In genomic region chr13:41313117-41313516, GRCh38 we compare ENCODE assay signal across 8 cellular contexts. TPM values are rescaled to one million over a fixed set of nuclear protein-coding genes. Genes with fewer than 3 reads are reported as not detected.
DNase-seq lines count a peak whose midpoint lies in the region; ATAC-seq and TF ChIP-seq lines count a peak whose summit lies in the region.

No MANE protein-coding gene starts in this region.

- peaks cover 19% of the 10 kb centered on the region; the same call in 1 of the 2 replicates for H4K20me1 ChIP-seq in PC-3 (ENCODE audit: low read length)

- CTCF ChIA-PET in PC-3 (lab: Charles Lee), result interaction anchor here (0.7 kb wide), 1 partner anchor 57 kb away, joined by 3 read pairs; no protein-coding TSS in a partner anchor

- DNase-seq in NCI-H82 (lab: John Stamatoyannopoulos, UW) (peak; percentile 34), NCI-H82 treated with DMSO at 0.1 percent for 48 hours (lab: John Stamatoyannopoulos, UW; ENCODE audit: unreplicated experiment) (no peak), PC-3 (no peak), epithelial cell of esophagus (ENCODE audit: low read depth) (no peak), psoas muscle (no peak), germinal center (ENCODE audit: low spot score) (no peak), pons (ENCODE audit: low spot score) (no peak)

- H3F3A ChIP-seq in PC-3 (ENCODE audit: low read length, unreplicated experiment), result no peaks in the 10 kb centered on the region

- BruUV-seq in PC-3 (replicated peaks; lab: Mats Ljungman, UMichigan), result no TSS peak

- POLR2A ChIA-PET in PC-3 (lab: Charles Lee; ENCODE audit: unreplicated experiment), result no interaction called here

- H2AFZ ChIP-seq in PC-3 (ENCODE audit: low read length), result no peak overlapping the region

- TF ChIP-seq CTCF in PC-3 (conservative IDR thresholded peaks at IDR 0.05; ENCODE audit: low read depth, low read length) (no peak), epithelial cell of esophagus (IDR thresholded peaks at IDR 0.05; ENCODE audit: insufficient read depth, low read depth, low read length, missing control alignments) (no peak), psoas muscle (IDR thresholded peaks at IDR 0.05) (no peak)

- ATAC-seq in PC-3, result no peak
- no peak for ATAC-seq in psoas muscle
- no peak for ATAC-seq in GM18868 (IDR thresholded peaks at IDR 0.05; ENCODE audit: unreplicated experiment)

- H3K27me3 ChIP-seq in PC-3 (ENCODE audit: low read length) (no peaks in the 10 kb centered on the region), psoas muscle (ENCODE audit: insufficient read depth in 3 of 3, low read length in 2 of 3) (no peaks in the 10 kb centered on the region)

- peaks cover 71% of the 10 kb centered on the region for H3K79me2 ChIP-seq in PC-3 (ENCODE audit: low read length)

- no peak overlapping the region for H3K27ac ChIP-seq in PC-3 (ENCODE audit: low read length)
- peak overlapping the region; percentile 94 for H3K27ac ChIP-seq in psoas muscle

- H3K9me3 ChIP-seq in PC-3 (ENCODE audit: low read length) (no peaks in the 10 kb centered on the region), psoas muscle (no peaks in the 10 kb centered on the region)

- peaks cover 18% of the 10 kb centered on the region; the same call in 1 of the 2 replicates for H3K4me1 ChIP-seq in PC-3 (ENCODE audit: insufficient read depth, low read length)
- peaks cover 43% of the 10 kb centered on the region for H3K4me1 ChIP-seq in psoas muscle

- 32 to 36% (median 36%) methylated on average over 5 of the region's 5 CpGs for WGBS in psoas muscle, 3 donors

- intact Hi-C loops in PC-3 (cut with micrococcal nuclease), result loop anchor here (10.0 kb wide), 2 partner anchors 178 to 248 kb away; partner anchors contain the start of genes KBTBD6 and WBP4
- intact Hi-C loops in psoas muscle (cut with DNase I), result loop anchor here in 1 of 2 donors (5.0 kb wide), 1 partner anchor 121 kb away; the partner anchor contains the start of gene KBTBD7

- H3K36me3 ChIP-seq in PC-3 (ENCODE audit: low read depth, low read length), result no peaks in the 10 kb centered on the region
- H3K36me3 ChIP-seq in psoas muscle (ENCODE audit: insufficient read depth in 1 of 2, low read depth in 1 of 2), result no peaks in the 10 kb centered on the region

- H3K4me3 ChIP-seq in PC-3 (ENCODE audit: low read length) (peak overlapping the region; percentile 89), epithelial cell of esophagus (ENCODE audit: low read length) (peak overlapping the region; percentile 83), psoas muscle (peak overlapping the region; percentile 98)

- peak overlapping the region; percentile 98 for H3K9ac ChIP-seq in PC-3 (ENCODE audit: low read length)

- no peaks in the 10 kb centered on the region for H3K9me2 ChIP-seq in PC-3 (replicated peaks; ENCODE audit: low read length)

- peak overlapping the region; percentile 81 for H3K4me2 ChIP-seq in PC-3 (ENCODE audit: low read length)

RNA-seq across cellular contexts. Expression of gene NAA16, which starts 2.0 kb away (rescaled TPM):
- total RNA-seq in PC-3 (2014; rRNA removed) (9.8 and 11.3 TPM in 2 replicates), psoas muscle (10 to 100 TPM in 1 of 4 donors, 1 to 10 TPM in 3; 6.8 to 22.3 (median 8.3) TPM)
- polyA plus RNA-seq in psoas muscle, result 10 to 100 TPM in 1 of 3 donors, 1 to 10 TPM in 2; 3.5 to 12.2 (median 8.1) TPM

RNA-seq across cellular contexts. Expression of gene MTRF1, which starts 49.7 kb away (rescaled TPM):
- total RNA-seq in PC-3 (2014; rRNA removed), result 4.7 and 8.2 TPM in 2 replicates
- 10 to 100 TPM in 2 of 4 donors, 1 to 10 TPM in 2; 8.7 to 14.2 (median 11.1) TPM for total RNA-seq in psoas muscle
- 10 to 100 TPM; 12.5 to 29.6 (median 16.0) TPM for polyA plus RNA-seq in psoas muscle
